8 cellular contexts compared by ENCODE assay signal in the genomic region with DNA sequence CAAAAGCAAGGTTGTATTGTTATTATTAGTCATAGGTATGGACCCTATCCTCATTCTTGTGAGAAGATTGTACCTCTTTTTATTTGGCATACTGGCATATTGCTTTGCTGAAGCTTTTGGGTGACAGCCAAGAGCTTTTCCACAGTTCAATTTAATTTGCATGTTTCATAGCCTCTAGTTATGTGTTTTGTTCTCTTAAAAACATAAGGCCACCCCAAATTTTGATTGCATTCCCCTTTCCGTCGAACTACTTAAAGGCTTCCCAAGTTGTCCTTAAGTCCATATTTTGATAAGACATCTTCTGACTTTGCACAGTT. TPM values are rescaled to one million over a fixed set of nuclear protein-coding genes. Genes with fewer than 3 reads are reported as not detected.
A peak's percentile ranks its signal among the peaks of the same experiment; 100 is the strongest.
DNase-seq lines count a peak whose midpoint lies in the region; ATAC-seq and TF ChIP-seq lines count a peak whose summit lies in the region.

No MANE protein-coding gene starts in this region.

- H3K27ac ChIP-seq in heart left ventricle (peak overlapping the region in 2 of 12 donors; percentile 88 to 90), right lobe of liver (no peak overlapping the region), urinary bladder (ENCODE audit: low read depth) (no peak overlapping the region)

- H3K36me3 Mint-ChIP-seq in activated naive CD8-positive, alpha-beta T cell treated with anti-CD3 and anti-CD28 coated beads, Interleukin-2, amount 50 U/mL, for 24 hours (ENCODE audit: low read depth) = no peaks in the 10 kb centered on the region

- H3K36me3 ChIP-seq in heart left ventricle (no peaks in the 10 kb centered on the region), right lobe of liver (no peaks in the 10 kb centered on the region), urinary bladder (ENCODE audit: insufficient read depth) (no peaks in the 10 kb centered on the region)

- no peak overlapping the region for H3K27ac Mint-ChIP-seq in activated naive CD8-positive, alpha-beta T cell treated with anti-CD3 and anti-CD28 coated beads, Interleukin-2, amount 50 U/mL, for 24 hours

- ATAC-seq in heart left ventricle (no peak), right lobe of liver (no peak), sciatic nerve (no peak)
- ATAC-seq in activated naive CD8-positive, alpha-beta T cell treated with anti-CD3 and anti-CD28 coated beads, Interleukin-2, amount 50 U/mL, for 24 hours = no peak

- no peaks in the 10 kb centered on the region for H3K9me3 Mint-ChIP-seq in activated naive CD8-positive, alpha-beta T cell treated with anti-CD3 and anti-CD28 coated beads, Interleukin-2, amount 50 U/mL, for 24 hours

- TF ChIP-seq CTCF in heart left ventricle (IDR thresholded peaks at IDR 0.05) (no peak), right lobe of liver (IDR thresholded peaks at IDR 0.05) (no peak)

- H3K4me3 ChIP-seq in heart left ventricle (peak overlapping the region in 9 of 12 donors; percentile 81 to 97 (median 87)), right lobe of liver (peak overlapping the region in 2 of 3 donors; percentile 73 to 76), urinary bladder (ENCODE audit: low read depth, low read length) (peak overlapping the region; percentile 95)

- peak overlapping the region; percentile 89 for H3K4me3 Mint-ChIP-seq in activated naive CD8-positive, alpha-beta T cell treated with anti-CD3 and anti-CD28 coated beads, Interleukin-2, amount 50 U/mL, for 24 hours

- DNase-seq in heart left ventricle = no peak
- no peak for DNase-seq in cardiac septum (ENCODE audit: low spot score)
- DNase-seq in activated naive CD8-positive, alpha-beta T cell treated with anti-CD3 and anti-CD28 coated beads, Interleukin-2, amount 50 U/mL, for 24 hours = no peak
- no peak for DNase-seq in right lobe of liver
- no peak for DNase-seq in NCI-H748 treated with DMSO at 0.1 percent for 48 hours (lab: John Stamatoyannopoulos, UW)
- DNase-seq in stimulated activated naive CD4-positive, alpha-beta T cell (lab: John Stamatoyannopoulos, UW) = no peak
- no peak for DNase-seq in sciatic nerve (ENCODE audit: low spot score)

- WGBS in heart left ventricle, 4 donors = 60 to 70% (median 63%) methylated on average over 2 of the region's 2 CpGs
- WGBS in right lobe of liver (ENCODE audit: insufficient coverage, low coverage, low lambda C conversion rate, missing lambda C conversion rate) = 31% methylated on average over 2 of the region's 2 CpGs
- 31% methylated on average over 2 of the region's 2 CpGs for WGBS in urinary bladder

- intact Hi-C loops in heart left ventricle (cut with DNase I) (loop anchor here (1.0 to 10.0 kb wide), 9 partner anchors 66 to 331 kb away; partner anchors contain the start of gene MICU1 (in 3 of the 10)), cardiac septum (cut with DNase I) (loop anchor here (5.0 kb wide), 3 partner anchors 44 to 331 kb away; partner anchors contain the start of gene MICU1), right lobe of liver (cut with DNase I) (no loop called here), sciatic nerve (cut with DNase I) (no loop called here)

- no peaks in the 10 kb centered on the region for H3K27me3 ChIP-seq in heart left ventricle
- no peaks in the 10 kb centered on the region for H3K27me3 ChIP-seq in right lobe of liver

- no peaks in the 10 kb centered on the region for H3K9me3 ChIP-seq in heart left ventricle
- no peaks in the 10 kb centered on the region for H3K9me3 ChIP-seq in right lobe of liver

- peaks cover 35% of the 10 kb centered on the region for H3K4me1 Mint-ChIP-seq in activated naive CD8-positive, alpha-beta T cell treated with anti-CD3 and anti-CD28 coated beads, Interleukin-2, amount 50 U/mL, for 24 hours

- H3K4me1 ChIP-seq in heart left ventricle (peaks cover 0 to 33% (median 21%) of the 10 kb centered on the region in 12 donors), right lobe of liver (peaks cover 0 to 9% (median 1%) of the 10 kb centered on the region in 4 donors), urinary bladder (ENCODE audit: insufficient read depth) (no peaks in the 10 kb centered on the region)

- H3K27me3 Mint-ChIP-seq in activated naive CD8-positive, alpha-beta T cell treated with anti-CD3 and anti-CD28 coated beads, Interleukin-2, amount 50 U/mL, for 24 hours = peaks cover 2% of the 10 kb centered on the region

- no peak for TF ChIP-seq POLR2A in heart left ventricle (IDR thresholded peaks at IDR 0.05)
- TF ChIP-seq POLR2A in right lobe of liver (IDR thresholded peaks at IDR 0.05) = no peak

RNA-seq across cellular contexts. Expression of gene MCU, which starts 1.6 kb away (rescaled TPM):
- total RNA-seq in heart left ventricle (10 to 100 TPM; 11.4 to 16.9 (median 13.7) TPM), cardiac septum (14.6 TPM), right lobe of liver (10 to 100 TPM in 4 of 6 experiments, 1 to 10 TPM in 2; 6.2 to 14.6 (median 10.4) TPM), urinary bladder (65.7 TPM), sciatic nerve (25.5 TPM)
- polyA plus RNA-seq in heart left ventricle (10 to 100 TPM; 11.5 to 13.4 TPM), urinary bladder (17.6 TPM)

Comparison
In these comparisons a context has a peak if more than half of its experiments do, and no peak if none do; other contexts are left out.
1. intact Hi-C loops: an anchor here in heart left ventricle (1.0 to 10.0 kb wide) and cardiac septum (5.0 kb wide); none called in right lobe of liver and sciatic nerve.